13 cellular contexts compared by ENCODE assay signal in genomic region chr12:1130164-1130563, GRCh38.
DNase-seq lines count a peak whose midpoint lies in the region; FAIRE-seq and TF ChIP-seq lines count a peak whose summit lies in the region.
"Had no signal": no experiment of that assay in that cellular context is flagged by ENCODE, and none has a peak within 500 bp of the region (broad histone marks: within the 10 kb centered on the region; RNA-seq: fewer than 3 reads in every experiment).

No MANE protein-coding gene starts in this region.

- CTCF ChIA-PET in A673 (lab: Charles Lee), result no interaction called here

- no peak for DNase-seq in H54 (ENCODE audit: insufficient read length, low spot score)
- DNase-seq in NCI-H226, result peak; percentile 60
- DNase-seq in dermis blood vessel endothelial cell, result peak; percentile 79
- no peak for DNase-seq in prostate gland (ENCODE audit: low spot score)
- DNase-seq in A673 (ENCODE audit: low spot score), result no peak
- no peak for DNase-seq in anterior cingulate cortex (lab: John Stamatoyannopoulos, UW)
- no peak for DNase-seq in GM13976 (ENCODE audit: low spot score)
- no peak for DNase-seq in SIG-M5 treated with dmso at 0.1 percent for 504 hours (lab: John Stamatoyannopoulos, UW; ENCODE audit: unreplicated experiment)
- DNase-seq: DND-41; GOT3; NK-92 treated with Interleukin-12 subunit alpha and Interleukin-12 subunit beta, amount 100 ng/mL, for 24 hours; spleen; stimulated activated CD8-positive, alpha-beta memory T cell treated with anti-CD3 and anti-CD28 coated beads, Interleukin-4, amount 100 ng/mL, for 48 hours had no signal

- no peaks in the 10 kb centered on the region for H3K27me3 ChIP-seq in prostate gland (replicated peaks; ENCODE audit: insufficient read depth)
- no peaks in the 10 kb centered on the region for H3K27me3 ChIP-seq in A673 (replicated peaks; ENCODE audit: insufficient read depth, low read depth, low read length, poor library complexity)
- H3K27me3 ChIP-seq: spleen had no signal

- peak; percentile 88 for FAIRE-seq in H54 (lab: Jason Lieb, UNC)

- intact Hi-C loops in prostate gland (cut with DNase I), result no loop called here
- intact Hi-C loops in A673 (cut with micrococcal nuclease; ENCODE audit: unreplicated experiment), result no loop called here

- in situ Hi-C loops in GM13976 (cut with MboI; ENCODE audit: low sequenced_read_pairs, unreplicated experiment), result no loop called here

- POLR2A ChIA-PET in A673 (lab: Charles Lee; ENCODE audit: low non-redundant PET), result no interaction called here

- 54% methylated on average over 3 of the region's 3 CpGs for WGBS in prostate gland

- TF ChIP-seq POLR2A in H54 (IDR thresholded peaks at IDR 0.05; ENCODE audit: low read depth, low read length) (no peak), prostate gland (IDR thresholded peaks at IDR 0.05) (no peak)

- H3K4me1 ChIP-seq in prostate gland (replicated peaks) (peaks cover 5% of the 10 kb centered on the region), A673 (ENCODE audit: insufficient read depth, low read length, poor library complexity, severe bottlenecking) (no peaks in the 10 kb centered on the region)

- H3K27ac ChIP-seq in prostate gland, result peak overlapping the region; percentile 2 to 70
- no peak overlapping the region for H3K27ac ChIP-seq in A673 (ENCODE audit: low read depth, low read length, poor library complexity, severe bottlenecking)
- H3K27ac ChIP-seq: spleen had no signal

- H3K4me3 ChIP-seq in prostate gland (no peak overlapping the region), A673 (ENCODE audit: low read depth, low read length, poor library complexity, severe bottlenecking) (no peak overlapping the region)
- H3K4me3 ChIP-seq: spleen had no signal

- TF ChIP-seq CTCF in prostate gland (IDR thresholded peaks at IDR 0.05), result no peak
- TF ChIP-seq CTCF in A673 (conservative IDR thresholded peaks at IDR 0.05; ENCODE audit: low read depth, low read length), result no peak
- TF ChIP-seq CTCF in GM13976 (IDR thresholded peaks at IDR 0.05; ENCODE audit: borderline replicate concordance, control extremely low read depth, extremely low read depth, insufficient read depth, missing control alignments), result no peak

- BruUV-seq in A673 (replicated peaks; lab: Mats Ljungman, UMichigan), result no TSS peak

- H3K9me3 ChIP-seq in prostate gland (no peaks in the 10 kb centered on the region), A673 (ENCODE audit: low read depth, low read length, poor library complexity, severe bottlenecking) (no peaks in the 10 kb centered on the region)
- H3K9me3 ChIP-seq: spleen had no signal

- H3K36me3 ChIP-seq in prostate gland (no peaks in the 10 kb centered on the region), A673 (ENCODE audit: insufficient read depth, low read length, poor library complexity, severe bottlenecking) (no peaks in the 10 kb centered on the region)

Comparison
In these comparisons a context has a peak if more than half of its experiments do, and no peak if none do; other contexts are left out.
1. DNase-seq: peak in NCI-H226 (single experiment) and dermis blood vessel endothelial cell (single experiment); none in H54 (single experiment), prostate gland (single experiment), A673 (single experiment), anterior cingulate cortex (0 of 58), GM13976 (single experiment) and SIG-M5 treated with dmso at 0.1 percent for 504 hours (single experiment).